14 cellular contexts compared by ENCODE assay signal in genomic region chr19:29702958-29703320, GRCh38. TPM values are rescaled to one million over a fixed set of nuclear protein-coding genes. Genes with fewer than 3 reads are reported as not detected.
DNase-seq lines count a peak whose midpoint lies in the region; ATAC-seq and TF ChIP-seq lines count a peak whose summit lies in the region.
"Had no signal": no experiment of that assay in that cellular context is flagged by ENCODE, and none has a peak within 500 bp of the region (broad histone marks: within the 10 kb centered on the region; RNA-seq: fewer than 3 reads in every experiment).

No MANE protein-coding gene starts in this region.

- CTCF ChIA-PET in Calu3 (lab: Charles Lee), result no interaction called here
- CTCF ChIA-PET in activated CD4-positive, alpha-beta T cell treated with anti-CD3 and anti-CD28 coated beads, Interleukin-2, amount 10 ng/mL, durations not matched to agents 7 days and 5 days (lab: Charles Lee), result interaction anchor here (1.2 to 1.8 kb wide), 3 partner anchors 10 to 31 kb away, joined by 3 to 6 read pairs (median 3); no protein-coding TSS in a partner anchor

- no peak overlapping the region for H3K4me3 ChIP-seq in skeletal muscle tissue (ENCODE audit: low read length in 3 of 3)
- H3K4me3 ChIP-seq: BLaER1 treated with 17β-estradiol and CSF1 and Interleukin-3, amounts not matched to agents 10 nM and 100 nM had no signal

- no peak for TF ChIP-seq CTCF in Calu3 (IDR thresholded peaks at IDR 0.05; ENCODE audit: unreplicated experiment)

- ATAC-seq in left lobe of liver, result peak; percentile 66

- BruUV-seq in Calu3 (replicated peaks; lab: Mats Ljungman, UMichigan), result no TSS peak

- no peaks in the 10 kb centered on the region for H3K27me3 Mint-ChIP-seq in activated naive CD4-positive, alpha-beta T cell treated with anti-CD3 and anti-CD28 coated beads, Interleukin-2, amount 50 U/mL, for 24 hours
- H3K27me3 Mint-ChIP-seq in Calu3 (ENCODE audit: unreplicated experiment), result no peaks in the 10 kb centered on the region
- no peaks in the 10 kb centered on the region for H3K27me3 Mint-ChIP-seq in activated CD4-positive, alpha-beta T cell treated with anti-CD3 and anti-CD28 coated beads, Interleukin-2, amount 10 ng/mL, durations not matched to agents 7 days and 5 days
- H3K27me3 Mint-ChIP-seq: CD4-positive, CD25-positive, alpha-beta regulatory T cell had no signal

- H3K4me1 ChIP-seq in skeletal muscle tissue (ENCODE audit: control insufficient read depth in 3 of 3, insufficient read depth in 3 of 3, low read length in 3 of 3), result peaks cover 9 to 29% (median 22%) of the 10 kb centered on the region in 3 donors

- DNase-seq in activated naive CD4-positive, alpha-beta T cell treated with anti-CD3 and anti-CD28 coated beads, Interleukin-2, amount 50 U/mL, for 16 hours, result no peak
- DNase-seq in left lobe of liver (ENCODE audit: low spot score), result no peak
- no peak for DNase-seq in retina
- no peak for DNase-seq in Calu3
- no peak for DNase-seq in activated CD4-positive, alpha-beta T cell treated with anti-CD3 and anti-CD28 coated beads, Interleukin-2, amount 10 ng/mL, durations not matched to agents 7 days and 5 days
- DNase-seq: 8988T; AML-193; CD4-positive, CD25-positive, alpha-beta regulatory T cell; DMS 273 treated with DMSO at 0.1 percent for 48 hours; HCEC 1CT; HFFc6 had no signal

- H3K36me3 Mint-ChIP-seq in activated naive CD4-positive, alpha-beta T cell treated with anti-CD3 and anti-CD28 coated beads, Interleukin-2, amount 50 U/mL, for 24 hours, result peaks cover 4% of the 10 kb centered on the region
- peaks cover 10% of the 10 kb centered on the region for H3K36me3 Mint-ChIP-seq in Calu3 (ENCODE audit: insufficient read depth, unreplicated experiment)
- H3K36me3 Mint-ChIP-seq in activated CD4-positive, alpha-beta T cell treated with anti-CD3 and anti-CD28 coated beads, Interleukin-2, amount 10 ng/mL, durations not matched to agents 7 days and 5 days (ENCODE audit: low read depth), result peaks cover 39% of the 10 kb centered on the region

- H3K27ac Mint-ChIP-seq in activated naive CD4-positive, alpha-beta T cell treated with anti-CD3 and anti-CD28 coated beads, Interleukin-2, amount 50 U/mL, for 24 hours, result peak overlapping the region; percentile 23
- H3K27ac Mint-ChIP-seq in Calu3 (ENCODE audit: unreplicated experiment), result no peak overlapping the region
- no peak overlapping the region for H3K27ac Mint-ChIP-seq in activated CD4-positive, alpha-beta T cell treated with anti-CD3 and anti-CD28 coated beads, Interleukin-2, amount 10 ng/mL, durations not matched to agents 7 days and 5 days
- H3K27ac Mint-ChIP-seq: HFFc6 had no signal

- no peaks in the 10 kb centered on the region for H3K27me3 ChIP-seq in skeletal muscle tissue (ENCODE audit: control insufficient read depth in 3 of 3, insufficient read depth in 3 of 3, low read length in 3 of 3)
- H3K27me3 ChIP-seq: BLaER1 treated with 17β-estradiol and CSF1 and Interleukin-3, amounts not matched to agents 10 nM and 100 nM had no signal

- H3K36me3 ChIP-seq in skeletal muscle tissue (ENCODE audit: control insufficient read depth in 3 of 3, insufficient read depth in 3 of 3, low read length in 3 of 3), result peaks cover 15 to 29% (median 17%) of the 10 kb centered on the region in 3 donors

- no peaks in the 10 kb centered on the region for H3K9me3 ChIP-seq in skeletal muscle tissue (ENCODE audit: control insufficient read depth in 3 of 3, low read length in 3 of 3)
- H3K9me3 ChIP-seq: BLaER1 treated with 17β-estradiol and CSF1 and Interleukin-3, amounts not matched to agents 10 nM and 100 nM had no signal

- H3K9ac ChIP-seq in skeletal muscle tissue (ENCODE audit: low read depth in 1 of 3, low read length in 3 of 3), result peak overlapping the region in 1 of 3 donors; percentile 54
- H3K9ac ChIP-seq: BLaER1 treated with 17β-estradiol and CSF1 and Interleukin-3, amounts not matched to agents 10 nM and 100 nM had no signal

- POLR2A ChIA-PET in activated CD4-positive, alpha-beta T cell treated with anti-CD3 and anti-CD28 coated beads, Interleukin-2, amount 10 ng/mL, durations not matched to agents 7 days and 5 days (lab: Charles Lee), result no interaction called here

- peaks cover 24% of the 10 kb centered on the region for H3K4me1 Mint-ChIP-seq in activated naive CD4-positive, alpha-beta T cell treated with anti-CD3 and anti-CD28 coated beads, Interleukin-2, amount 50 U/mL, for 24 hours
- no peaks in the 10 kb centered on the region for H3K4me1 Mint-ChIP-seq in Calu3 (ENCODE audit: low read depth, unreplicated experiment)
- peaks cover 37% of the 10 kb centered on the region for H3K4me1 Mint-ChIP-seq in activated CD4-positive, alpha-beta T cell treated with anti-CD3 and anti-CD28 coated beads, Interleukin-2, amount 10 ng/mL, durations not matched to agents 7 days and 5 days

- peak overlapping the region; percentile 46 for H3K27ac ChIP-seq in skeletal muscle tissue (ENCODE audit: low read depth, low read length)
- H3K27ac ChIP-seq: BLaER1 treated with 17β-estradiol and CSF1 and Interleukin-3, amounts not matched to agents 10 nM and 100 nM had no signal

- intact Hi-C loops in Calu3 (cut with micrococcal nuclease; ENCODE audit: unreplicated experiment), result no loop called here

- H3K4me3 Mint-ChIP-seq in activated naive CD4-positive, alpha-beta T cell treated with anti-CD3 and anti-CD28 coated beads, Interleukin-2, amount 50 U/mL, for 24 hours, result no peak overlapping the region
- no peak overlapping the region for H3K4me3 Mint-ChIP-seq in Calu3 (ENCODE audit: low read depth, unreplicated experiment)
- no peak overlapping the region for H3K4me3 Mint-ChIP-seq in activated CD4-positive, alpha-beta T cell treated with anti-CD3 and anti-CD28 coated beads, Interleukin-2, amount 10 ng/mL, durations not matched to agents 7 days and 5 days
- H3K4me3 Mint-ChIP-seq: CD4-positive, CD25-positive, alpha-beta regulatory T cell; HFFc6 had no signal

- no peaks in the 10 kb centered on the region for H3K9me3 Mint-ChIP-seq in activated naive CD4-positive, alpha-beta T cell treated with anti-CD3 and anti-CD28 coated beads, Interleukin-2, amount 50 U/mL, for 24 hours
- no peaks in the 10 kb centered on the region for H3K9me3 Mint-ChIP-seq in Calu3 (ENCODE audit: low read depth, unreplicated experiment)
- H3K9me3 Mint-ChIP-seq in activated CD4-positive, alpha-beta T cell treated with anti-CD3 and anti-CD28 coated beads, Interleukin-2, amount 10 ng/mL, durations not matched to agents 7 days and 5 days, result no peaks in the 10 kb centered on the region
- H3K9me3 Mint-ChIP-seq: CD4-positive, CD25-positive, alpha-beta regulatory T cell; HFFc6 had no signal

RNA-seq across cellular contexts. Expression of gene C19orf12, which starts 12.1 kb away (rescaled TPM):
- total RNA-seq in left lobe of liver (52.3 TPM), skeletal muscle tissue (17.2 TPM), Calu3 (2022) (15.4 and 17.5 TPM in 2 replicates)
- 10 to 100 TPM; 36.5 to 38.8 TPM for total RNA-seq in activated CD4-positive, alpha-beta T cell treated with anti-CD3 and anti-CD28 coated beads, Interleukin-2, amount 10 ng/mL, durations not matched to agents 7 days and 5 days

RNA-seq across cellular contexts. Expression of gene PLEKHF1, which starts 37.7 kb away (rescaled TPM):
- total RNA-seq in left lobe of liver, result 11.3 TPM
- 16.7 TPM for total RNA-seq in skeletal muscle tissue
- 2.4 and 2.9 TPM in 2 replicates for total RNA-seq in Calu3 (2022)
- 10 to 100 TPM; 49.4 to 52.1 TPM for total RNA-seq in activated CD4-positive, alpha-beta T cell treated with anti-CD3 and anti-CD28 coated beads, Interleukin-2, amount 10 ng/mL, durations not matched to agents 7 days and 5 days
